8 cellular contexts compared by ENCODE assay signal in genomic region chr11:67289226-67289650, GRCh38. TPM values are rescaled to one million over a fixed set of nuclear protein-coding genes. Genes with fewer than 3 reads are reported as not detected.
A peak's percentile ranks its signal among the peaks of the same experiment; 100 is the strongest.
DNase-seq lines count a peak whose midpoint lies in the region; ATAC-seq and TF ChIP-seq lines count a peak whose summit lies in the region.

ANKRD13D (plus strand) TSS chr11:67289303; CDS start chr11:67289461, 158 bp downstream.

- no peak for TF ChIP-seq RAD21 in liver (IDR thresholded peaks at IDR 0.05)

- H3K4me1 ChIP-seq in A673 (ENCODE audit: insufficient read depth, low read length, poor library complexity, severe bottlenecking) (peaks cover 31% of the 10 kb centered on the region), HUES6 (ENCODE audit: control insufficient read depth, insufficient read depth, low read length) (peaks cover 17% of the 10 kb centered on the region), liver (ENCODE audit: control insufficient read depth in 4 of 4, insufficient read depth in 4 of 4, low read length in 3 of 4) (peaks cover 0 to 24% (median 14%) of the 10 kb centered on the region in 4 donors)

- H3K4me1 Mint-ChIP-seq in MCF 10A (ENCODE audit: insufficient read depth, unreplicated experiment): peaks cover 23% of the 10 kb centered on the region

- H3K36me3 ChIP-seq in A673 (ENCODE audit: insufficient read depth, low read length, poor library complexity, severe bottlenecking) (peaks cover 66% of the 10 kb centered on the region), HUES6 (ENCODE audit: control insufficient read depth, insufficient read depth, low read length) (peaks cover 55% of the 10 kb centered on the region), liver (ENCODE audit: control insufficient read depth in 4 of 4, insufficient read depth in 3 of 4, low read depth in 1 of 4, low read length in 3 of 4) (peaks cover under 1 to 16% (median 6%) of the 10 kb centered on the region in 4 donors)

- POLR2A ChIA-PET in A673 (lab: Charles Lee; ENCODE audit: low non-redundant PET): no interaction called here
- POLR2A ChIA-PET in MCF 10A (lab: Yijun Ruan, JAX): interaction anchor here (0.7 to 4.8 kb wide), 15 partner anchors 9 to 112 kb away, joined by 3 to 51 read pairs (median 6); partner anchors contain the start of genes GRK2, RAD9A and SSH3

- H3K4me3 ChIP-seq in A673 (ENCODE audit: low read depth, low read length, poor library complexity, severe bottlenecking) (peak within 1 kb of the TSS; percentile 75), HUES6 (ENCODE audit: low read depth, low read length) (peak within 1 kb of the TSS; percentile 98), liver (ENCODE audit: low read depth in 1 of 3, low read length in 3 of 3) (peak within 1 kb of the TSS; percentile 36 to 86 (median 53))

- ATAC-seq in HG03565 (IDR thresholded peaks at IDR 0.05; ENCODE audit: unreplicated experiment) (no peak), HG02798 (IDR thresholded peaks at IDR 0.05; ENCODE audit: poor library complexity, unreplicated experiment) (no peak)

- H3K36me3 Mint-ChIP-seq in MCF 10A (ENCODE audit: insufficient read depth, unreplicated experiment): peaks cover 33% of the 10 kb centered on the region

- DNase-seq in A673 (ENCODE audit: low spot score) (no peak), MCF 10A (ENCODE audit: unreplicated experiment) (no peak), superior temporal gyrus (ENCODE audit: extremely low spot score) (peak; percentile 59)

- TF ChIP-seq CTCF in A673 (conservative IDR thresholded peaks at IDR 0.05; ENCODE audit: low read depth, low read length) (peak; percentile 5; the same call in 1 of the 2 replicates), MCF 10A (IDR thresholded peaks at IDR 0.05; ENCODE audit: unreplicated experiment) (no peak), liver (IDR thresholded peaks at IDR 0.05; ENCODE audit: low read depth, low read length, missing input control) (no peak)

- H3K27me3 Mint-ChIP-seq in MCF 10A (ENCODE audit: insufficient read depth, unreplicated experiment): no peaks in the 10 kb centered on the region

- TF ChIP-seq POLR2A in GM18526 (IDR thresholded peaks at IDR 0.05; ENCODE audit: extremely low read depth, insufficient read length): peak; percentile 31

- H3K27ac Mint-ChIP-seq in MCF 10A (ENCODE audit: low read depth, unreplicated experiment): peak within 1 kb of the TSS; percentile 96

- BruUV-seq in A673 (replicated peaks; lab: Mats Ljungman, UMichigan): no TSS peak
- no TSS peak for BruUV-seq in MCF 10A (replicated peaks; lab: Mats Ljungman, UMichigan)

- H3K9me3 ChIP-seq in A673 (ENCODE audit: low read depth, low read length, poor library complexity, severe bottlenecking) (no peaks in the 10 kb centered on the region), HUES6 (ENCODE audit: control insufficient read depth, insufficient read depth, low read depth, low read length) (no peaks in the 10 kb centered on the region), liver (ENCODE audit: control insufficient read depth in 4 of 4, low read length in 3 of 4) (no peaks in the 10 kb centered on the region)

- WGBS in liver: under 1% methylated on average over 56 of the region's 56 CpGs

- H3K9ac ChIP-seq in HUES6 (ENCODE audit: low read length) (peak within 1 kb of the TSS; percentile 90), liver (ENCODE audit: low read depth in 1 of 2, low read length in 2 of 2) (peak within 1 kb of the TSS; percentile 50 to 51)

- CTCF ChIA-PET in A673 (lab: Charles Lee): interaction anchor here (0.7 kb wide), 1 partner anchor 29 kb away, joined by 3 read pairs; no protein-coding TSS in a partner anchor
- CTCF ChIA-PET in MCF 10A (lab: Yijun Ruan, JAX): interaction anchor here (0.9 to 2.0 kb wide), 7 partner anchors 9 to 95 kb away, joined by 3 to 9 read pairs (median 3); no protein-coding TSS in a partner anchor

- intact Hi-C loops in A673 (cut with micrococcal nuclease; ENCODE audit: unreplicated experiment): loop anchor here (2.0 kb wide), 1 partner anchor 18 kb away; no protein-coding TSS in a partner anchor
- intact Hi-C loops in MCF 10A (cut with micrococcal nuclease): no loop called here

- peak within 1 kb of the TSS; percentile 92 for H3K4me3 Mint-ChIP-seq in MCF 10A (ENCODE audit: unreplicated experiment)

- H3K27me3 ChIP-seq in A673 (replicated peaks; ENCODE audit: insufficient read depth, low read depth, low read length, poor library complexity) (no peaks in the 10 kb centered on the region), HUES6 (ENCODE audit: control insufficient read depth, insufficient read depth, low read length) (no peaks in the 10 kb centered on the region), liver (ENCODE audit: control insufficient read depth in 4 of 4, insufficient read depth in 4 of 4, low read length in 3 of 4) (no peaks in the 10 kb centered on the region)

- H3K27ac ChIP-seq in A673 (ENCODE audit: low read depth, low read length, poor library complexity, severe bottlenecking): peak within 1 kb of the TSS; percentile 96
- peak within 1 kb of the TSS; percentile 96 for H3K27ac ChIP-seq in HUES6 (ENCODE audit: low read depth, low read length)
- H3K27ac ChIP-seq in liver (ENCODE audit: low read depth in 1 of 2, low read length in 2 of 2): peak within 1 kb of the TSS; percentile 88 to 94

- H3K9me3 Mint-ChIP-seq in MCF 10A (ENCODE audit: unreplicated experiment): no peaks in the 10 kb centered on the region

TF ChIP-seq in liver, 16 proteins besides CTCF, POLR2A, EP300 and RAD21:
- TF ChIP-seq JUND (IDR thresholded peaks at IDR 0.05) (no peak), SP1 (IDR thresholded peaks at IDR 0.05) (no peak), ATF3 (IDR thresholded peaks at IDR 0.05) (no peak), FOXA2 (IDR thresholded peaks at IDR 0.05) (no peak), NR2F2 (IDR thresholded peaks at IDR 0.05) (no peak), YY1 (IDR thresholded peaks at IDR 0.05) (no peak), TAF1 (conservative IDR thresholded peaks at IDR 0.05) (no peak), RXRA (IDR thresholded peaks at IDR 0.05) (no peak)
- TF ChIP-seq, protein P1, sequence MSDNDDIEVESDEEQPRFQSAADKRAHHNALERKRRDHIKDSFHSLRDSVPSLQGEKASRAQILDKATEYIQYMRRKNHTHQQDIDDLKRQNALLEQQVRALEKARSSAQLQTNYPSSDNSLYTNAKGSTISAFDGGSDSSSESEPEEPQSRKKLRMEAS (IDR thresholded peaks at IDR 0.05): no peak
TF ChIP-seq in liver: peak in this region for 0.

RNA-seq across cellular contexts. Expression of gene ANKRD13D, which starts in this region (rescaled TPM):
- 94.2 and 101 TPM in 2 replicates for total RNA-seq in A673 (2021)
- total RNA-seq in MCF 10A (2022): 39.7 and 46.2 TPM in 2 replicates
- 10 to 100 TPM in 1 of 2 donors, 1 to 10 TPM in 1; 5.6 to 15.0 TPM for total RNA-seq in liver
- 1 to 10 TPM; 5.5 to 6.1 TPM for polyA plus RNA-seq in liver
